In the genomic region with DNA sequence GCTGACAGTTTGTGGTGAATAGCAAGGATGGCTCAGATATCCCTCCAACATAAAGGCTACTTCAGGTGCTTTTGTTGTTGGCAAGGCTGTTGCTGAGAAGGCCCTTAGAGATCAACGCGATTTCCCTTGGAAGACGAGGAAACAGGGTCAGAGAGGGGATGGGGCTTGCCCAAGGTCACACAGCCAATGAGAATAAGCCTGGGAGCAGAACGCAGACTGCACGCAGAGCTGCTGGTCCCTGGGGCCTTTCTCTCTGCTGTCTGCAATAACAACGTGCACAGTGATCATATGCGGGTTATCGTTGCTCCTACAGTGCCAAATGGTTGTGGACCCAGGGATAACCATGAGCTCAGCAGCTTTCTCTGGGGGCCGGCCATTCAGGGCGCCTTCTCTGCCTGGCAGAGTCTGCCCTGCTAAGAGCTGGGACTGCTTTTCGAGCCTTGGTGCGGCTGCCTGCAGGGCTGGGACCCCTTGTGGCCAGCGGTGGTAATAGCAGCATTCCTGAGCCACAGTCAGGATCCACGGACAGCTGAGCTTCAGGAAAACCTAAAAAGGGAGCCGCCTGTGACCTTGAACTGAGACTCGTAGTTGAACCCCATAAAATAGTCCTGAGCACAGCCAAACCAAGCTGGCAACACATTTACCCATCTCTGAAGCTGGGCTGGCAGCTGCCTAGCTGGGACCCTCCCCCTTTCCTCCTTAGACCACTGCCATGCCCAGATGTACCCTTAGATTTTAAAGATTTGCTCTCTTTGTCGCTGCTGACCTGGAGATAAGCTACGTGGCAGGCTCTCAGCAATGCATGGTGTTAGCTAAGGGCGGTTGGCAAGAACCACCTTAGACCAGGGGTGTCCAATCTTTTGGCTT, we compare ENCODE assay signal across 1 cellular context.
TF ChIP-seq lines count a peak whose summit lies in the region.

No MANE protein-coding gene starts in this region.

TF ChIP-seq in neural cell, 6 proteins besides CTCF, POLR2A, EP300 and RAD21:
- TF ChIP-seq SMC3 (conservative IDR thresholded peaks at IDR 0.05; ENCODE audit: poor library complexity) (peak; percentile 81), EZH2 (IDR thresholded peaks at IDR 0.05; ENCODE audit: borderline replicate concordance, insufficient read depth, low read length, poor library complexity, severe bottlenecking) (no peak), TAF1 (IDR thresholded peaks at IDR 0.05; ENCODE audit: low read depth) (no peak), POLR2AphosphoS5 (IDR thresholded peaks at IDR 0.05) (no peak), MXI1 (conservative IDR thresholded peaks at IDR 0.05; ENCODE audit: poor library complexity, severe bottlenecking) (no peak)
- TF ChIP-seq, protein P1, sequence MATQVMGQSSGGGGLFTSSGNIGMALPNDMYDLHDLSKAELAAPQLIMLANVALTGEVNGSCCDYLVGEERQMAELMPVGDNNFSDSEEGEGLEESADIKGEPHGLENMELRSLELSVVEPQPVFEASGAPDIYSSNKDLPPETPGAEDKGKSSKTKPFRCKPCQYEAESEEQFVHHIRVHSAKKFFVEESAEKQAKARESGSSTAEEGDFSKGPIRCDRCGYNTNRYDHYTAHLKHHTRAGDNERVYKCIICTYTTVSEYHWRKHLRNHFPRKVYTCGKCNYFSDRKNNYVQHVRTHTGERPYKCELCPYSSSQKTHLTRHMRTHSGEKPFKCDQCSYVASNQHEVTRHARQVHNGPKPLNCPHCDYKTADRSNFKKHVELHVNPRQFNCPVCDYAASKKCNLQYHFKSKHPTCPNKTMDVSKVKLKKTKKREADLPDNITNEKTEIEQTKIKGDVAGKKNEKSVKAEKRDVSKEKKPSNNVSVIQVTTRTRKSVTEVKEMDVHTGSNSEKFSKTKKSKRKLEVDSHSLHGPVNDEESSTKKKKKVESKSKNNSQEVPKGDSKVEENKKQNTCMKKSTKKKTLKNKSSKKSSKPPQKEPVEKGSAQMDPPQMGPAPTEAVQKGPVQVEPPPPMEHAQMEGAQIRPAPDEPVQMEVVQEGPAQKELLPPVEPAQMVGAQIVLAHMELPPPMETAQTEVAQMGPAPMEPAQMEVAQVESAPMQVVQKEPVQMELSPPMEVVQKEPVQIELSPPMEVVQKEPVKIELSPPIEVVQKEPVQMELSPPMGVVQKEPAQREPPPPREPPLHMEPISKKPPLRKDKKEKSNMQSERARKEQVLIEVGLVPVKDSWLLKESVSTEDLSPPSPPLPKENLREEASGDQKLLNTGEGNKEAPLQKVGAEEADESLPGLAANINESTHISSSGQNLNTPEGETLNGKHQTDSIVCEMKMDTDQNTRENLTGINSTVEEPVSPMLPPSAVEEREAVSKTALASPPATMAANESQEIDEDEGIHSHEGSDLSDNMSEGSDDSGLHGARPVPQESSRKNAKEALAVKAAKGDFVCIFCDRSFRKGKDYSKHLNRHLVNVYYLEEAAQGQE (IDR thresholded peaks at IDR 0.05; ENCODE audit: borderline replicate concordance): no peak
